1 cellular context compared by ENCODE assay signal in genomic region chr3:4814302-4814903, GRCh38.
TF ChIP-seq lines count a peak whose summit lies in the region.

No MANE protein-coding gene starts in this region.

TF ChIP-seq in GM23338, 12 proteins besides CTCF, POLR2A, EP300 and RAD21 (continued from another document):
- no peak for TF ChIP-seq ZNF462 (CRISPR knock-in tag; IDR thresholded peaks at IDR 0.05)
- no peak for TF ChIP-seq ZNF114 (CRISPR knock-in tag; IDR thresholded peaks at IDR 0.05)
- TF ChIP-seq NANOG (IDR thresholded peaks at IDR 0.05; ENCODE audit: borderline replicate concordance), result no peak
TF ChIP-seq in GM23338: peak in this region for 0.
